Comparison of ENCODE assay signal across 33 cellular contexts in the genomic region with DNA sequence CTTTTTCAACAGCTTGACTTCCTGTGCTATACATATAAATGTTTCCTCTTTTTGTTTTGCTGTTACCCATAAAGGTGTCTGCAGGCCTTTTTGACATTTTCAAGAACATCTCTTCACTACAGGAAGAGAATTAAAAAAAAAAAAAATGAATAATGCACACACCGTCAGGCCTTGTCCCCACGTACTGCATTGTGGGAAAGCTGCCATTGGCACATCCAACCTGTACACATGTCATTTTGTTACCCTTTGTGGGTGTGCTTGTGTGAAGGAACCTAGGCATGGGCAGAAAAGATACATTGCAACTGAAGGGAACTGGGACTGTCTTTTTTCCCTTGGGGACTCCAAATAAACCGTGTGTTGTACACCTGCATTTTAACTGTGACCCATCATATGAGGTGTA. TPM values are rescaled to one million over a fixed set of nuclear protein-coding genes. Genes with fewer than 3 reads are reported as not detected.
"Had no signal": no experiment of that assay in that cellular context is flagged by ENCODE, and none has a peak within 500 bp of the region (broad histone marks: within the 10 kb centered on the region; RNA-seq: fewer than 3 reads in every experiment).

No MANE protein-coding gene starts in this region.

- H3K36me3 Mint-ChIP-seq: activated CD8-positive, alpha-beta memory T cell treated with anti-CD3 and anti-CD28 coated beads, Interleukin-2, amount 10 ng/mL, durations not matched to agents 7 days and 5 days; activated naive CD4-positive, alpha-beta T cell treated with anti-CD3 and anti-CD28 coated beads, Interleukin-2, amount 50 U/mL, for 24 hours; immature natural killer cell; naive thymus-derived CD4-positive, alpha-beta T cell had no signal

- DNase-seq: activated CD4-positive, alpha-beta T cell treated with anti-CD3 and anti-CD28 coated beads for 1 hour; activated CD8-positive, alpha-beta memory T cell treated with anti-CD3 and anti-CD28 coated beads, Interleukin-2, amount 10 ng/mL, durations not matched to agents 7 days and 5 days; activated CD8-positive, alpha-beta T cell treated with anti-CD3 and anti-CD28 coated beads, Interleukin-2, amount 10 ng/mL, durations not matched to agents 7 days and 5 days; activated naive CD8-positive, alpha-beta T cell treated with anti-CD3 and anti-CD28 coated beads, Interleukin-2, amount 50 U/mL, for 24 hours; activated T-cell treated with anti-CD3 and anti-CD28 coated beads, Interleukin-2, amount 50 U/mL, for 48 hours; amygdala; central memory CD4-positive, alpha-beta T cell; foreskin keratinocyte; heart left ventricle; hypothalamus; immature natural killer cell; kidney; left colon; midbrain; nucleus accumbens; pancreas; retina; stimulated activated CD4-positive, alpha-beta T cell treated with anti-CD3 and anti-CD28 coated beads, Interleukin-12 subunit alpha, Interleukin-12 subunit beta, amount 100 ng/mL, for 4 hours; stimulated activated CD4-positive, alpha-beta T cell treated with anti-CD3 and anti-CD28 coated beads, Interleukin-4, amount 100 ng/mL, for 1 hour; stimulated activated naive CD8-positive, alpha-beta T cell treated with anti-CD3 and anti-CD28 coated beads, Interleukin-15, amount 100 ng/mL, for 72 hours; substantia nigra; T1000; thyroid gland; upper lobe of right lung had no signal

- H3K27ac ChIP-seq: breast epithelium, esophagus muscularis mucosa, foreskin keratinocyte, heart left ventricle, pancreas, prostate gland, skin epidermis, thyroid gland, upper lobe of right lung had no signal

- H3K36me3 ChIP-seq: breast epithelium, esophagus muscularis mucosa, heart left ventricle, pancreas, prostate gland, thyroid gland, upper lobe of right lung had no signal

- H3K4me1 ChIP-seq: breast epithelium, esophagus muscularis mucosa, foreskin keratinocyte, heart left ventricle, prostate gland, thyroid gland, upper lobe of right lung had no signal

- H3K27me3 Mint-ChIP-seq: stimulated activated naive CD8-positive, alpha-beta T cell treated with anti-CD3 and anti-CD28 coated beads, Interleukin-15, amount 100 ng/mL, for 72 hours had no signal

- H3K9me3 Mint-ChIP-seq: activated naive CD4-positive, alpha-beta T cell treated with anti-CD3 and anti-CD28 coated beads, Interleukin-2, amount 50 U/mL, for 24 hours; activated naive CD8-positive, alpha-beta T cell treated with anti-CD3 and anti-CD28 coated beads, Interleukin-2, amount 50 U/mL, for 24 hours; activated T-helper 2 cell treated with anti-CD3 and anti-CD28 coated beads, Interferon-gamma antibody, Interleukin-2, Interleukin-4, amounts not matched to agents 10 μg/mL and 5 μg/mL and 100 μg/mL, durations not matched to agents 14 hours and 24 hours and 36 hours; dendritic cell treated with granulocyte-macrophage colony-stimulating factor and Interleukin-4, amounts not matched to agents 40 ng/mL and 50 ng/mL, for 4 days; stimulated activated naive CD8-positive, alpha-beta T cell treated with anti-CD3 and anti-CD28 coated beads, Interleukin-15, amount 100 ng/mL, for 72 hours had no signal

- H3K4me3 ChIP-seq: breast epithelium, esophagus muscularis mucosa, heart left ventricle, pancreas, prostate gland, skin epidermis, thyroid gland, upper lobe of right lung had no signal

- H3K27me3 ChIP-seq: breast epithelium, esophagus muscularis mucosa, heart left ventricle, pancreas, thyroid gland, upper lobe of right lung had no signal

- H3K4me1 Mint-ChIP-seq: activated naive CD4-positive, alpha-beta T cell treated with anti-CD3 and anti-CD28 coated beads, Interleukin-2, amount 50 U/mL, for 24 hours; immature natural killer cell; stimulated activated naive CD8-positive, alpha-beta T cell treated with anti-CD3 and anti-CD28 coated beads, Interleukin-15, amount 100 ng/mL, for 72 hours had no signal

- H3K27ac Mint-ChIP-seq: activated CD8-positive, alpha-beta memory T cell treated with anti-CD3 and anti-CD28 coated beads, Interleukin-2, amount 10 ng/mL, durations not matched to agents 7 days and 5 days; activated CD8-positive, alpha-beta T cell treated with anti-CD3 and anti-CD28 coated beads, Interleukin-2, amount 10 ng/mL, durations not matched to agents 7 days and 5 days; activated naive CD4-positive, alpha-beta T cell treated with anti-CD3 and anti-CD28 coated beads, Interleukin-2, amount 50 U/mL, for 24 hours; activated naive CD8-positive, alpha-beta T cell treated with anti-CD3 and anti-CD28 coated beads, Interleukin-2, amount 50 U/mL, for 24 hours; activated T-helper 2 cell treated with anti-CD3 and anti-CD28 coated beads, Interferon-gamma antibody, Interleukin-2, Interleukin-4, amounts not matched to agents 10 μg/mL and 5 μg/mL and 100 μg/mL, durations not matched to agents 14 hours and 24 hours and 36 hours; immature natural killer cell; stimulated activated naive CD8-positive, alpha-beta T cell treated with anti-CD3 and anti-CD28 coated beads, Interleukin-15, amount 100 ng/mL, for 72 hours had no signal

- H3K9me3 ChIP-seq: breast epithelium, pancreas, prostate gland, thyroid gland, upper lobe of right lung had no signal

- FAIRE-seq: kidney, pancreas had no signal

- H3K4me3 Mint-ChIP-seq: activated CD8-positive, alpha-beta memory T cell treated with anti-CD3 and anti-CD28 coated beads, Interleukin-2, amount 10 ng/mL, durations not matched to agents 7 days and 5 days; activated CD8-positive, alpha-beta T cell treated with anti-CD3 and anti-CD28 coated beads, Interleukin-2, amount 10 ng/mL, durations not matched to agents 7 days and 5 days; activated naive CD4-positive, alpha-beta T cell treated with anti-CD3 and anti-CD28 coated beads, Interleukin-2, amount 50 U/mL, for 24 hours; activated naive CD8-positive, alpha-beta T cell treated with anti-CD3 and anti-CD28 coated beads, Interleukin-2, amount 50 U/mL, for 24 hours; dendritic cell treated with granulocyte-macrophage colony-stimulating factor and Interleukin-4, amounts not matched to agents 40 ng/mL and 50 ng/mL, for 4 days; immature natural killer cell; stimulated activated naive CD8-positive, alpha-beta T cell treated with anti-CD3 and anti-CD28 coated beads, Interleukin-15, amount 100 ng/mL, for 72 hours had no signal

RNA-seq across cellular contexts. Expression of gene TMEM37, which starts 16.8 kb away (rescaled TPM):
- total RNA-seq: activated CD8-positive, alpha-beta memory T cell treated with anti-CD3 and anti-CD28 coated beads, Interleukin-2, amount 10 ng/mL, durations not matched to agents 7 days and 5 days; activated CD8-positive, alpha-beta T cell treated with anti-CD3 and anti-CD28 coated beads, Interleukin-2, amount 10 ng/mL, durations not matched to agents 7 days and 5 days had no signal
- polyA plus RNA-seq: immature natural killer cell, neural cell had no signal
